In the genomic region with DNA sequence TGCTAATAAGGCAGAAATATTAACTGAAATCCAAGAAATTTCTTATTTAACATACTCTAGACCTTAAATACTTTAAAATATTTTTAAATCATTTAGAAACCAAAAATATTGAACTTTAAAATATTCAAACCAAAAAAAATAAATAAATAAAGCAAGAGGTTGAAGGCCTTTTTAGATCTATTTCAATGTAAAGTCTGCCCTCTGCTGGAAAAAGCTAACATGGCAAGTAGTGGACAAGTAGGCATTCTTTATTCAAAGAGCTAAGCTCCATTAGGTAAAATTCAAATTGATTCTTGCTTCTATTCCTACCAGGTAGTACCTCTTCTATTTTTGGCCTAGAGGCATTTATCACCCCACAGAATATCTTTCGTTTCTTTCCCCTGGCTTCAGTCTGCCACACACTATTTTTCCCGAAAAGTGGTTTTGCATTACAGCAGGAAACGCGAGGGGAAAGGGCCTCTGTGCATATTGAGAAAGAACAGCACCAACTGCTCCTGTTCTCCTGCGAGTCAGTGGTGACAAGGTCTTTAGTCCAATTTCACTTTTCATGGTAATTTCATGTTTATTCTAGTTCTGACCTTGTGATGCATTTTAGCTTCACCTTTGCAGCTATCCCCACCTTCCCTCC, we compare ENCODE assay signal across 8 cellular contexts. TPM values are rescaled to one million over a fixed set of nuclear protein-coding genes. Genes with fewer than 3 reads are reported as not detected.
DNase-seq lines count a peak whose midpoint lies in the region; ATAC-seq and TF ChIP-seq lines count a peak whose summit lies in the region.

No MANE protein-coding gene starts in this region.

- no peaks in the 10 kb centered on the region for H3K36me3 Mint-ChIP-seq in H9 (ENCODE audit: insufficient read depth in 1 of 3, low read depth in 3 of 3)

- H3K27ac Mint-ChIP-seq in H9 = no peak overlapping the region

- H3K18ac ChIP-seq in H9 (ENCODE audit: insufficient read length, low read depth, low read length) = no peak overlapping the region

- no peak for TF ChIP-seq POLR2A in NB4 (IDR thresholded peaks at IDR 0.05; ENCODE audit: extremely low read depth, insufficient read length)
- no peak for TF ChIP-seq POLR2A in stomach (IDR thresholded peaks at IDR 0.05)

- no peak overlapping the region for H2BK5ac ChIP-seq in H9 (ENCODE audit: insufficient read length, low read length)

- no peak overlapping the region for H4K91ac ChIP-seq in H9 (ENCODE audit: insufficient read length, low read depth, low read length)

- DNase-seq in activated CD4-positive, CD25-positive, alpha-beta regulatory T cell treated with anti-CD3 and anti-CD28 coated beads, Interleukin-2, amount 50 U/mL, for 16 hours (ENCODE audit: low read depth, low spot score) = peak; percentile 39
- no peak for DNase-seq in H9
- peak; percentile 78 for DNase-seq in NB4 (ENCODE audit: low read depth)
- DNase-seq in choroid plexus epithelial cell (ENCODE audit: low read depth) = peak; percentile 90
- DNase-seq in lung microvascular endothelial cell (ENCODE audit: low read depth in 2 of 2) = peak; percentile 77 to 85
- DNase-seq in stomach = peak; percentile 60

- H3K4me2 ChIP-seq in H9 (ENCODE audit: insufficient read depth, insufficient read length, low read length) (no peak overlapping the region), SU-DHL-6 (ENCODE audit: low read depth, low read length, poor library complexity, severe bottlenecking) (no peak overlapping the region)

- TF ChIP-seq EP300 in stomach (IDR thresholded peaks at IDR 0.05) = no peak

- no peaks in the 10 kb centered on the region for H3K9me2 ChIP-seq in SU-DHL-6 (replicated peaks; ENCODE audit: insufficient read depth, low read length)

- no peak overlapping the region for H2BK12ac ChIP-seq in H9 (ENCODE audit: insufficient read length, low read depth, low read length)

- H3F3A ChIP-seq in SU-DHL-6 (ENCODE audit: insufficient read depth) = no peaks in the 10 kb centered on the region

- no peak for ATAC-seq in activated CD4-positive, CD25-positive, alpha-beta regulatory T cell treated with anti-CD3 and anti-CD28 coated beads, Interleukin-2, amount 50 U/mL, for 24 hours

- H3K9me3 ChIP-seq in H9 (ENCODE audit: control insufficient read depth, low read depth, low read length) = no peaks in the 10 kb centered on the region
- H3K9me3 ChIP-seq in SU-DHL-6 (ENCODE audit: insufficient read depth, low read length) = no peaks in the 10 kb centered on the region
- no peaks in the 10 kb centered on the region for H3K9me3 ChIP-seq in stomach

- H3K79me2 ChIP-seq in H9 (ENCODE audit: insufficient read depth, low read length) = no peaks in the 10 kb centered on the region
- no peaks in the 10 kb centered on the region for H3K79me2 ChIP-seq in SU-DHL-6 (ENCODE audit: insufficient read depth, low read length)

- H4K5ac ChIP-seq in H9 (ENCODE audit: insufficient read length, low read depth, low read length) = no peak overlapping the region

- no peaks in the 10 kb centered on the region for H3K9me3 Mint-ChIP-seq in H9

- no peak overlapping the region for H2AFZ ChIP-seq in H9 (ENCODE audit: low read length)
- no peak overlapping the region for H2AFZ ChIP-seq in SU-DHL-6 (ENCODE audit: low read depth, low read length, severe bottlenecking)

- no peaks in the 10 kb centered on the region for H3K4me1 ChIP-seq in H9 (ENCODE audit: insufficient read depth, low read length)
- H3K4me1 ChIP-seq in stomach = peaks cover 0 to 25% (median 12%) of the 10 kb centered on the region in 4 donors

- H3K23ac ChIP-seq in H9 (ENCODE audit: insufficient read length, low read depth, low read length) = no peak overlapping the region

- H3T11ph ChIP-seq in H9 (ENCODE audit: low read length) = no peak overlapping the region

- H3K27ac ChIP-seq in H9 (ENCODE audit: insufficient read length, low read depth, low read length) (no peak overlapping the region), SU-DHL-6 (ENCODE audit: low read depth, low read length) (no peak overlapping the region), stomach (no peak overlapping the region)

- intact Hi-C loops in stomach (cut with DNase I; ENCODE audit: low total_unique reads) = loop anchor here (5.0 kb wide), 1 partner anchor 76 kb away; no protein-coding TSS in a partner anchor

- no peak overlapping the region for H3K56ac ChIP-seq in H9 (ENCODE audit: insufficient read length, low read depth, low read length)

- no peaks in the 10 kb centered on the region for H3K27me3 Mint-ChIP-seq in H9 (ENCODE audit: low read depth)

- no peak overlapping the region for H3K14ac ChIP-seq in H9 (ENCODE audit: insufficient read depth, low read length)

- no peak overlapping the region for H3K9ac ChIP-seq in H9 (ENCODE audit: extremely low read depth, insufficient read length, low read length)
- H3K9ac ChIP-seq in SU-DHL-6 (ENCODE audit: low read length) = no peak overlapping the region

- H3K4me1 Mint-ChIP-seq in H9 = no peaks in the 10 kb centered on the region

- H2BK20ac ChIP-seq in H9 (ENCODE audit: low read depth, low read length, poor library complexity, severe bottlenecking) = no peak overlapping the region

- H3K36me3 ChIP-seq in SU-DHL-6 (ENCODE audit: low read length) = no peaks in the 10 kb centered on the region
- peaks cover 0 to 22% (median 9%) of the 10 kb centered on the region in 4 donors for H3K36me3 ChIP-seq in stomach

- H2BK15ac ChIP-seq in H9 (ENCODE audit: low read depth, low read length) = no peak overlapping the region

- no peak overlapping the region for H3K4ac ChIP-seq in H9 (ENCODE audit: low read depth, low read length)

- no peak overlapping the region for H2BK120ac ChIP-seq in H9 (ENCODE audit: low read depth, low read length, poor library complexity, severe bottlenecking)

- H4K20me1 ChIP-seq in H9 (ENCODE audit: control insufficient read depth, insufficient read depth, insufficient read length) (no peaks in the 10 kb centered on the region), SU-DHL-6 (ENCODE audit: low read depth, low read length) (no peaks in the 10 kb centered on the region)

- no peak overlapping the region for H4K8ac ChIP-seq in H9 (replicated peaks; ENCODE audit: insufficient read length, low read depth, low read length)

- H3K4me3 Mint-ChIP-seq in H9 = no peak overlapping the region

- no CpG with 5 or more reads among the region's 5 CpGs for WGBS in H9 (ENCODE audit: extremely low coverage, insufficient read length, low lambda C conversion rate)
- WGBS in stomach, 5 donors = 58 to 68% (median 62%) methylated on average over 5 of the region's 5 CpGs

- no peaks in the 10 kb centered on the region for H3K79me1 ChIP-seq in H9 (ENCODE audit: insufficient read depth, low read depth, low read length, poor library complexity, severe bottlenecking)

- H3K23me2 ChIP-seq in H9 (ENCODE audit: insufficient read length, low read depth, low read length, poor library complexity, severe bottlenecking) = no peaks in the 10 kb centered on the region

- H3K4me3 ChIP-seq in NB4 (ENCODE audit: low read depth, low read length) = no peak overlapping the region
- H3K4me3 ChIP-seq in SU-DHL-6 (ENCODE audit: insufficient read depth, low read length, poor library complexity, severe bottlenecking) = no peak overlapping the region
- no peak overlapping the region for H3K4me3 ChIP-seq in choroid plexus epithelial cell (ENCODE audit: low read depth, low read length)
- no peak overlapping the region for H3K4me3 ChIP-seq in stomach

- peak; percentile 90 for TF ChIP-seq CTCF in H9 (conservative IDR thresholded peaks at IDR 0.05)
- peak; percentile 79 for TF ChIP-seq CTCF in NB4 (IDR thresholded peaks at IDR 0.05; ENCODE audit: low read depth, low read length)
- peak; percentile 75 for TF ChIP-seq CTCF in SU-DHL-6 (IDR thresholded peaks at IDR 0.05; ENCODE audit: insufficient read depth, low read length, poor library complexity, severe bottlenecking)
- peak; percentile 78 for TF ChIP-seq CTCF in choroid plexus epithelial cell (conservative IDR thresholded peaks at IDR 0.05; ENCODE audit: low read depth, low read length)
- peak in 5 of 7 experiments; percentile 65 to 89 (median 82) for TF ChIP-seq CTCF in stomach (IDR thresholded peaks at IDR 0.05)

- H3K27me3 ChIP-seq in H9 (ENCODE audit: insufficient read depth, low read length) (no peaks in the 10 kb centered on the region), SU-DHL-6 (ENCODE audit: low read length) (no peaks in the 10 kb centered on the region), stomach (no peaks in the 10 kb centered on the region)

- H2AK5ac ChIP-seq in H9 (ENCODE audit: insufficient read length, low read length) = no peak overlapping the region

RNA-seq across cellular contexts. Expression of a gene that starts 20.4 kb away (rescaled TPM):
- total RNA-seq in H9 (2021) (0.81 and 1.1 TPM in 2 replicates), lung microvascular endothelial cell (4.1 and 6.3 TPM in 2 replicates), stomach (10 to 100 TPM in 3 of 5 donors, 1 to 10 TPM in 2; 2.6 to 37.5 (median 11.2) TPM)
- 10 to 100 TPM in 1 of 3 donors, 1 to 10 TPM in 2; 6.4 to 10.7 (median 9.5) TPM for polyA plus RNA-seq in stomach

RNA-seq across cellular contexts. Expression of a gene that starts 45.9 kb away (rescaled TPM):
- 31.0 and 32.9 TPM in 2 replicates for total RNA-seq in H9 (2021)
- 2.2 and 5.4 TPM in 2 replicates for total RNA-seq in lung microvascular endothelial cell
- 100 to 1,000 TPM in 1 of 5 donors, 10 to 100 TPM in 4; 10.1 to 239 (median 26.3) TPM for total RNA-seq in stomach
- polyA plus RNA-seq in stomach = 10 to 100 TPM; 17.9 to 28.4 (median 22.0) TPM

RNA-seq across cellular contexts. Expression of a gene that starts 54.8 kb away (rescaled TPM):
- total RNA-seq in H9 (2021) (not detected in 2 replicates), lung microvascular endothelial cell (under 0.01 and 0.20 TPM in 2 replicates), stomach (10 to 100 TPM in 2 of 5 donors, 1 to 10 TPM in 1, under 1 TPM in 1, not detected in 1; 0.87 to 15.1 (median 10.6) TPM)
- 1 to 10 TPM in 2 of 3 donors, not detected in 1; 1.1 to 1.2 TPM for polyA plus RNA-seq in stomach
